In genomic region chr16:69890114-69890890, GRCh38 we compare ENCODE assay signal across 8 cellular contexts.
DNase-seq lines count a peak whose midpoint lies in the region; ATAC-seq and TF ChIP-seq lines count a peak whose summit lies in the region.

No MANE protein-coding gene starts in this region.

- no peaks in the 10 kb centered on the region for H3K27me3 ChIP-seq in BE2C
- H3K27me3 ChIP-seq in esophagus muscularis mucosa, result no peaks in the 10 kb centered on the region
- no peaks in the 10 kb centered on the region for H3K27me3 ChIP-seq in aorta (ENCODE audit: control insufficient read depth in 1 of 2, insufficient read depth in 2 of 2, low read length in 1 of 2)

- H3K27ac ChIP-seq in esophagus muscularis mucosa (replicated peaks in 1 of 4) (peak overlapping the region; percentile 74 to 87 (median 79)), aorta (ENCODE audit: low read depth in 1 of 2, low read length in 2 of 2) (peak overlapping the region; percentile 49 to 77)

- ATAC-seq in aorta (ENCODE audit: low FRiP score) (peak; percentile 81), HG02623 (IDR thresholded peaks at IDR 0.05; ENCODE audit: unreplicated experiment) (no peak)

- WGBS in esophagus muscularis mucosa, result 70% methylated on average over 12 of the region's 17 CpGs
- WGBS in aorta, 2 donors, result 35% methylated on average over 17 of the region's 17 CpGs

- DNase-seq in BE2C, result peak; percentile 84
- DNase-seq in NCI-H510A treated with DMSO at 0.1 percent for 48 hours (lab: John Stamatoyannopoulos, UW), result peak; percentile 12
- no peak for DNase-seq in esophagus muscularis mucosa (ENCODE audit: extremely low spot score)
- peak; percentile 87 for DNase-seq in middle frontal gyrus (ENCODE audit: extremely low spot score, low spot score)
- DNase-seq in aorta, result peak; percentile 68 to 81
- no peak for DNase-seq in T-helper 9 cell
- DNase-seq in KG1 (lab: John Stamatoyannopoulos, UW), result no peak

- no peak for TF ChIP-seq POLR2A in esophagus muscularis mucosa (IDR thresholded peaks at IDR 0.05; ENCODE audit: low read depth)

- H3K4me1 ChIP-seq in BE2C (peaks cover 17% of the 10 kb centered on the region), esophagus muscularis mucosa (peaks cover 10 to 19% (median 17%) of the 10 kb centered on the region in 4 donors), aorta (ENCODE audit: control insufficient read depth in 1 of 2, insufficient read depth in 2 of 2, low read length in 2 of 2) (peaks cover 0 to 3% of the 10 kb centered on the region in 2 donors)

- no peak overlapping the region; the same call in none of the 2 replicates for H3K4me3 ChIP-seq in BE2C (ENCODE audit: low read depth, low read length)
- H3K4me3 ChIP-seq in esophagus muscularis mucosa, result peak overlapping the region in 2 of 4 donors; percentile 6 to 13
- no peak overlapping the region for H3K4me3 ChIP-seq in aorta (ENCODE audit: low read length in 2 of 2)

- H3K9me3 ChIP-seq in BE2C (no peaks in the 10 kb centered on the region), esophagus muscularis mucosa (no peaks in the 10 kb centered on the region), aorta (ENCODE audit: control insufficient read depth, low read length) (no peaks in the 10 kb centered on the region)

- H3K36me3 ChIP-seq in BE2C, result peaks cover 9% of the 10 kb centered on the region
- peaks cover 7 to 22% (median 18%) of the 10 kb centered on the region in 4 donors for H3K36me3 ChIP-seq in esophagus muscularis mucosa
- peaks cover 0 to 3% of the 10 kb centered on the region in 2 donors for H3K36me3 ChIP-seq in aorta (ENCODE audit: control insufficient read depth in 1 of 2, insufficient read depth in 2 of 2, low read length in 1 of 2)

- TF ChIP-seq CTCF in BE2C (IDR thresholded peaks at IDR 0.05; ENCODE audit: low read depth, low read length) (no peak), esophagus muscularis mucosa (IDR thresholded peaks at IDR 0.05) (no peak)

- intact Hi-C loops in esophagus muscularis mucosa (cut with DNase I), result no loop called here
- intact Hi-C loops in aorta (cut with DNase I), result no loop called here

- no peak for TF ChIP-seq EP300 in esophagus muscularis mucosa (IDR thresholded peaks at IDR 0.05)

Comparison
In these comparisons a context has a peak if more than half of its experiments do, and no peak if none do; other contexts are left out.
1. DNase-seq: peak in BE2C (single experiment), NCI-H510A treated with DMSO at 0.1 percent for 48 hours (single experiment), middle frontal gyrus (single experiment) and aorta (2 of 2); none in esophagus muscularis mucosa (single experiment), T-helper 9 cell (single experiment) and KG1 (single experiment).